In genomic region chr22:22422629-22423112, GRCh38 we compare ENCODE assay signal across 8 cellular contexts.
DNase-seq lines count a peak whose midpoint lies in the region; ATAC-seq, FAIRE-seq and TF ChIP-seq lines count a peak whose summit lies in the region.

No MANE protein-coding gene starts in this region.

- peak; percentile 51 for FAIRE-seq in G401.6 (lab: Jason Lieb, UNC)

- in situ Hi-C loops in SK-MEL-5 (cut with HindIII; ENCODE audit: low pct_unique_long_range_greater_than_20kb, low sequenced_read_pairs) = no loop called here

- H3K4me1 ChIP-seq in right atrium auricular region = no peaks in the 10 kb centered on the region

- H3K27me3 ChIP-seq in right atrium auricular region = no peaks in the 10 kb centered on the region

- ATAC-seq in GM21723 (IDR thresholded peaks at IDR 0.05; ENCODE audit: unreplicated experiment) = peak; percentile 93

- no peak overlapping the region for H3K4me3 ChIP-seq in Jurkat, Clone E6-1 (ENCODE audit: low read length)
- H3K4me3 ChIP-seq in right atrium auricular region = no peak overlapping the region

- H3K9me3 ChIP-seq in right atrium auricular region = no peaks in the 10 kb centered on the region

- TF ChIP-seq CTCF in right atrium auricular region (IDR thresholded peaks at IDR 0.05) = peak; percentile 28 to 74

- DNase-seq in Jurkat, Clone E6-1 (ENCODE audit: low read depth, low spot score) = peak; percentile 80
- DNase-seq in SK-MEL-5 (ENCODE audit: low read depth, low spot score) = peak; percentile 77
- peak; percentile 70 for DNase-seq in activated naive CD4-positive, alpha-beta T cell treated with anti-CD3 and anti-CD28 coated beads, Interleukin-2, amount 50 U/mL, for 16 hours
- DNase-seq in right atrium auricular region (ENCODE audit: low spot score) = peak; percentile 68
- DNase-seq in stimulated activated CD4-positive, alpha-beta T cell treated with anti-CD3 and anti-CD28 coated beads, Interleukin-12 subunit alpha, Interleukin-12 subunit beta, amount 100 ng/mL, for 24 hours (ENCODE audit: low read depth in 2 of 2) = peak; percentile 28 to 73
- no peak for DNase-seq in middle frontal gyrus (ENCODE audit: extremely low spot score, low spot score)

- no peaks in the 10 kb centered on the region for H3K36me3 ChIP-seq in right atrium auricular region

- H3K27ac ChIP-seq in right atrium auricular region = no peak overlapping the region
